19 cellular contexts compared by ENCODE assay signal in the genomic region with DNA sequence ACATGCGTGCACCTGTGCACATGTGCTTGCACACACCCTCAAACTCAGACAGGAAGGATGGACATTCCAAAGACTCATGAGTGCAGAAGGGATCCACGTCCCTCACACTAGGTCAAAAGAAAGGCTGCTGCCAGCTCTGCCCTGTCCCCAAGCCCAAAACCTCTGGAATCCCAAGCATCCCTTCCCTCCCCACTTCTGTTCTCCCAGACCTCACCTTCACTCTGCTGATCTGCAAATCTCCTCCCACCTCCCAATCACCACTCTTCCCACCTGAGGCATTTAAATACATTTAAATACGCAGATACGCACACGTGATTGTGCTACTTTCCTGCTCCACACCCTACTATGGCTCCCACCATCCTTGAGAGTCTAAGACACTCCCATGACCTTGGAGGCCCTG.
"Had no signal": no experiment of that assay in that cellular context is flagged by ENCODE, and none has a peak within 500 bp of the region (broad histone marks: within the 10 kb centered on the region; RNA-seq: fewer than 3 reads in every experiment).

No MANE protein-coding gene starts in this region.

- H3K4me3 Mint-ChIP-seq: activated B cell treated with CpG ODN at 0.5 μM for 24 hours; activated CD4-positive, alpha-beta memory T cell treated with anti-CD3 and anti-CD28 coated beads for 36 hours; activated naive CD8-positive, alpha-beta T cell treated with anti-CD3 and anti-CD28 coated beads, Interleukin-2, amount 10 ng/mL, durations not matched to agents 7 days and 5 days; memory B cell; naive B cell; stimulated activated naive CD8-positive, alpha-beta T cell treated with anti-CD3 and anti-CD28 coated beads, Interleukin-15, Interleukin-2, amounts not matched to agents 100 ng/mL and 50 ng/mL, for 24 hours had no signal

- ATAC-seq: left colon had no signal

- H3K4me3 ChIP-seq: hepatocyte, tibial artery, uterus had no signal

- H3K4me1 Mint-ChIP-seq: activated B cell treated with CpG ODN at 0.5 μM for 24 hours, memory B cell had no signal

- H3K79me2 ChIP-seq: hepatocyte had no signal

- H3K27me3 ChIP-seq: hepatocyte, tibial artery, uterus had no signal

- H3K27ac ChIP-seq: epithelial cell of prostate, hepatocyte, tibial artery, uterus had no signal

- H3K27ac Mint-ChIP-seq: activated B cell treated with CpG ODN at 0.5 μM for 24 hours; activated CD4-positive, alpha-beta memory T cell treated with anti-CD3 and anti-CD28 coated beads for 36 hours; activated naive CD8-positive, alpha-beta T cell treated with anti-CD3 and anti-CD28 coated beads, Interleukin-2, amount 10 ng/mL, durations not matched to agents 7 days and 5 days; memory B cell; stimulated activated naive CD8-positive, alpha-beta T cell treated with anti-CD3 and anti-CD28 coated beads, Interleukin-15, Interleukin-2, amounts not matched to agents 100 ng/mL and 50 ng/mL, for 24 hours had no signal

- H3K27me3 Mint-ChIP-seq: activated B cell treated with CpG ODN at 0.5 μM for 24 hours; activated CD4-positive, alpha-beta memory T cell treated with anti-CD3 and anti-CD28 coated beads for 36 hours; activated naive CD8-positive, alpha-beta T cell treated with anti-CD3 and anti-CD28 coated beads, Interleukin-2, amount 10 ng/mL, durations not matched to agents 7 days and 5 days; stimulated activated naive CD8-positive, alpha-beta T cell treated with anti-CD3 and anti-CD28 coated beads, Interleukin-15, Interleukin-2, amounts not matched to agents 100 ng/mL and 50 ng/mL, for 24 hours had no signal

- H2AFZ ChIP-seq: hepatocyte had no signal

- DNase-seq: activated B cell treated with CpG ODN at 0.5 μM for 24 hours; activated CD4-positive, alpha-beta memory T cell treated with anti-CD3 and anti-CD28 coated beads for 36 hours; activated CD4-positive, alpha-beta T cell treated with anti-CD3 and anti-CD28 coated beads for 4 hours; activated naive CD4-positive, alpha-beta T cell treated with Interleukin-2 at 50 U/mL for 16 hours; activated naive CD8-positive, alpha-beta T cell treated with anti-CD3 and anti-CD28 coated beads, Interleukin-2, amount 10 ng/mL, durations not matched to agents 7 days and 5 days; activated T-cell treated with anti-CD3 and anti-CD28 coated beads, Interleukin-2, amount 50 U/mL, for 48 hours; amniotic stem cell; cortex of kidney; foreskin fibroblast; left colon; naive B cell; stimulated activated CD4-positive, alpha-beta T cell treated with anti-CD3 and anti-CD28 coated beads, Interleukin-4, amount 100 ng/mL, for 4 hours; T-helper 9 cell; tibial artery; uterus had no signal

- H3K36me3 ChIP-seq: tibial artery, uterus had no signal

- H3K4me2 ChIP-seq: hepatocyte had no signal

- H3K4me1 ChIP-seq: tibial artery, uterus had no signal

- H3K36me3 Mint-ChIP-seq: activated CD4-positive, alpha-beta memory T cell treated with anti-CD3 and anti-CD28 coated beads for 36 hours; activated naive CD8-positive, alpha-beta T cell treated with anti-CD3 and anti-CD28 coated beads, Interleukin-2, amount 10 ng/mL, durations not matched to agents 7 days and 5 days; memory B cell had no signal
